In genomic region chr16:89323120-89323960, GRCh38 we compare ENCODE assay signal across 1 cellular context.
TF ChIP-seq lines count a peak whose summit lies in the region.

No MANE protein-coding gene starts in this region.

TF ChIP-seq in A549, 52 proteins besides CTCF, POLR2A, EP300 and RAD21 (continued from another document):
- TF ChIP-seq, protein P1, sequence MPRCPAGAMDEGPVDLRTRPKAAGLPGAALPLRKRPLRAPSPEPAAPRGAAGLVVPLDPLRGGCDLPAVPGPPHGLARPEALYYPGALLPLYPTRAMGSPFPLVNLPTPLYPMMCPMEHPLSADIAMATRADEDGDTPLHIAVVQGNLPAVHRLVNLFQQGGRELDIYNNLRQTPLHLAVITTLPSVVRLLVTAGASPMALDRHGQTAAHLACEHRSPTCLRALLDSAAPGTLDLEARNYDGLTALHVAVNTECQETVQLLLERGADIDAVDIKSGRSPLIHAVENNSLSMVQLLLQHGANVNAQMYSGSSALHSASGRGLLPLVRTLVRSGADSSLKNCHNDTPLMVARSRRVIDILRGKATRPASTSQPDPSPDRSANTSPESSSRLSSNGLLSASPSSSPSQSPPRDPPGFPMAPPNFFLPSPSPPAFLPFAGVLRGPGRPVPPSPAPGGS (IDR thresholded peaks at IDR 0.05): no peak
- TF ChIP-seq CBX8 (IDR thresholded peaks at IDR 0.05) (no peak), HOXB13 (CRISPR knock-in tag; IDR thresholded peaks at IDR 0.05; ENCODE audit: low read depth) (no peak), NPAS2 (CRISPR knock-in tag; IDR thresholded peaks at IDR 0.05; ENCODE audit: borderline replicate concordance) (no peak), CHD2 (IDR thresholded peaks at IDR 0.05; ENCODE audit: low read length, partially characterized antibody) (no peak), CHD4 (IDR thresholded peaks at IDR 0.05; ENCODE audit: borderline replicate concordance) (no peak)
- TF ChIP-seq, protein P2, sequence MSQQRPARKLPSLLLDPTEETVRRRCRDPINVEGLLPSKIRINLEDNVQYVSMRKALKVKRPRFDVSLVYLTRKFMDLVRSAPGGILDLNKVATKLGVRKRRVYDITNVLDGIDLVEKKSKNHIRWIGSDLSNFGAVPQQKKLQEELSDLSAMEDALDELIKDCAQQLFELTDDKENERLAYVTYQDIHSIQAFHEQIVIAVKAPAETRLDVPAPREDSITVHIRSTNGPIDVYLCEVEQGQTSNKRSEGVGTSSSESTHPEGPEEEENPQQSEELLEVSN (IDR thresholded peaks at IDR 0.05; ENCODE audit: borderline replicate concordance, low read depth): no peak
